8 cellular contexts compared by ENCODE assay signal in the genomic region with DNA sequence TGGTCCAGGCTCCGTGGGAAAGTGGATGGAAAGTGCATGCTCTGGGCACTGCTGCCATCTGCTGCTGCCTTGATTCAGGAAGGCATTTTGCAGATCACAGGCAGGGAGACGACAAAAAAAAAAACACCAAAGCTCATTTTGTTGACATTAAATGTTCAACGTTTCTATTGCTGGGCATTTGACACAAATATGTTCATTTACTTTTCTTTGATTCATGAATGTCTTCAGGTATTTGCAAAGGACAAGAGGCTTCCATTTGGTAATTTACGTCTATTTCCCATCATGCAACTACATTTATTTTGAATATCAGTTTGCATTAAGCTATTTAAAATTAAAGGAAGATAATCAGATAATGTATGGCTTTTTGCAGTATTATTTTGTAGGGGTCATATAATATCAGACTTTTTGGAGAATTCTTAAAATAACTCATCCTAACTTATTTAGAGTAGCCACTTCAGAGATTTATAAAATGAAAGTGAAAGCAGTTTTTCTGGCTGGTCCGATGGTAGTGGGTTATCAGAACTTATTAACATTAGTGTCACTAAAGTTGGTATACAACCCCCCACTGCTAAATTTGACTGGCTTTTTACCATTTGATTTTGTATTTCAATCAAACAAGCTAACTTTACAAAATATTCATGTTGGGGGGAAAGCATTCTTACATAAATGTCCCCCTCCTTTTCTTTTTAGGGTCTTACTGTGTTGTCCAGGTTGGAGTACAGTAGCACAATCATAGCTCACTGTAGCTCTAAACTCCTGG.
DNase-seq lines count a peak whose midpoint lies in the region; ATAC-seq, FAIRE-seq and TF ChIP-seq lines count a peak whose summit lies in the region.

No MANE protein-coding gene starts in this region.

- H3K9ac ChIP-seq in HepG2 (ENCODE audit: insufficient read depth, low read depth, low read length): peak overlapping the region; percentile 67

- peak overlapping the region; percentile 47 for H3K27ac ChIP-seq in AG04450 (ENCODE audit: low read depth, low read length)
- H3K27ac ChIP-seq in HepG2 (ENCODE audit: extremely low read length, insufficient read depth, low read length): peak overlapping the region; percentile 53

- WGBS in HepG2 (ENCODE audit: low lambda C conversion rate): 0% methylated on average over 5 of the region's 5 CpGs

- peaks cover 60% of the 10 kb centered on the region for H3K4me1 ChIP-seq in HepG2 (ENCODE audit: insufficient read depth, low read length)

- peak overlapping the region; percentile 17 for H2AFZ ChIP-seq in HepG2 (ENCODE audit: low read length)

- peak overlapping the region; percentile 63 for H3K4me3 ChIP-seq in AG04450 (ENCODE audit: low read depth, low read length)
- peak overlapping the region; percentile 70 to 81 (median 71) for H3K4me3 ChIP-seq in HepG2 (replicated peaks in 1 of 3; ENCODE audit: insufficient read depth in 1 of 3, low read depth in 2 of 3, low read length in 3 of 3)

- H3K27me3 ChIP-seq in AG04450 (ENCODE audit: control insufficient read depth, insufficient read depth, low read length) (no peaks in the 10 kb centered on the region), HepG2 (ENCODE audit: control insufficient read depth in 1 of 2, insufficient read depth in 2 of 2, low read length in 2 of 2) (no peaks in the 10 kb centered on the region; a peak in 2 of 5 replicates)

- CTCF ChIA-PET in AG04450 (lab: Charles Lee): interaction anchor here (0.5 to 3.0 kb wide), 75 partner anchors 10 to 470 kb away, joined by 3 to 112 read pairs (median 4); a partner anchor contains a TSS
- CTCF ChIA-PET in HepG2 (lab: Yijun Ruan, JAX; ENCODE audit: low intra/inter-chr PET ratio, low total read pairs): interaction anchor here (0.8 kb wide), 2 partner anchors 107 to 387 kb away, joined by 3 read pairs; no protein-coding TSS in a partner anchor

- peak overlapping the region; percentile 79 for H3K4me2 ChIP-seq in HepG2 (ENCODE audit: low read depth, low read length)

- H3K9me3 ChIP-seq in AG04450 (ENCODE audit: control insufficient read depth, insufficient read depth, low read length): no peaks in the 10 kb centered on the region; the same call in 1 of the 2 replicates
- no peaks in the 10 kb centered on the region for H3K9me3 ChIP-seq in HepG2 (ENCODE audit: low read length)

- no peaks in the 10 kb centered on the region for H3K36me3 ChIP-seq in HepG2 (replicated peaks in 1 of 2; ENCODE audit: control insufficient read depth in 1 of 2, insufficient read depth in 2 of 2, low read length in 2 of 2)

- BruUV-seq in HepG2 (replicated peaks; lab: Mats Ljungman, UMichigan): no TSS peak

- intact Hi-C loops in HepG2 (cut with micrococcal nuclease; ENCODE audit: unreplicated experiment): loop anchor here (1.0 to 10.0 kb wide), 6 partner anchors 22 to 461 kb away; a partner anchor contains a TSS

- TF ChIP-seq EP300 in HepG2 (IDR thresholded peaks at IDR 0.05; ENCODE audit: low read depth in 2 of 2, low read length in 2 of 2) (no peak), HepG2 (CRISPR knock-in tag; IDR thresholded peaks at IDR 0.05; ENCODE audit: borderline replicate concordance) (no peak)

- POLR2A ChIA-PET in AG04450 (lab: Yijun Ruan, JAX) (interaction anchor here (0.6 to 1.7 kb wide), 2 partner anchors 102 to 264 kb away, joined by 3 to 7 read pairs; a partner anchor contains a TSS), HepG2 (lab: Yijun Ruan, JAX) (interaction anchor here (1.5 kb wide), 1 partner anchor 22 kb away, joined by 6 read pairs; no protein-coding TSS in a partner anchor)

- H4K20me1 ChIP-seq in HepG2 (ENCODE audit: insufficient read depth, low read length): no peaks in the 10 kb centered on the region

- no peak for TF ChIP-seq POLR2A in HepG2 (IDR thresholded peaks at IDR 0.05; ENCODE audit: insufficient read depth in 1 of 2, low read depth in 2 of 2, low read length in 2 of 2)

- TF ChIP-seq CTCF in AG04450 (IDR thresholded peaks at IDR 0.05; ENCODE audit: low read depth, low read length) (peak; percentile 88), HepG2 (CRISPR knock-in tag; IDR thresholded peaks at IDR 0.05) (peak; percentile 93)

- DNase-seq in AG04450 (ENCODE audit: low read depth, low spot score) (peak; percentile 44), GM18507 (ENCODE audit: extremely low spot score, insufficient read length, low read depth) (no peak), NCI-H2196 treated with DMSO at 0.1 percent for 48 hours (lab: John Stamatoyannopoulos, UW; ENCODE audit: unreplicated experiment) (peak; percentile 54), dermis blood vessel endothelial cell (peak; percentile 79), HepG2 (ENCODE audit: low spot score) (peak; percentile 45)
- peak; percentile 57 for DNase-seq in activated CD4-positive, alpha-beta T cell treated with anti-CD3 and anti-CD28 coated beads for 1 hour
- DNase-seq in stimulated activated CD4-positive, alpha-beta T cell treated with anti-CD3 and anti-CD28 coated beads, Interleukin-4, amount 100 ng/mL, for 1 hour: peak; percentile 60

- in situ Hi-C loops in HepG2 (cut with HindIII; ENCODE audit: extremely low pct_ligation_motif_present, low pct_unique_long_range_greater_than_20kb): loop anchor here (5.0 to 25.0 kb wide), 3 partner anchors 386 to 701 kb away; no protein-coding TSS in a partner anchor

- ATAC-seq in HG03095 (IDR thresholded peaks at IDR 0.05; ENCODE audit: unreplicated experiment) (peak; percentile 62), HepG2 (peak; percentile 3; the same call in 2 of the 3 replicates)

- no peaks in the 10 kb centered on the region for H3K79me2 ChIP-seq in HepG2 (ENCODE audit: insufficient read depth, low read length)

- FAIRE-seq in GM18507 (lab: Jason Lieb, UNC) (peak; percentile 72), HepG2 (lab: Jason Lieb, UNC) (peak; percentile 4)

- TF ChIP-seq RAD21 in HepG2 (CRISPR knock-in tag; IDR thresholded peaks at IDR 0.05): peak; percentile 48

TF ChIP-seq in HepG2, 621 proteins besides CTCF, POLR2A, EP300 and RAD21 (continues in another document):
- peak; percentile 73 for TF ChIP-seq GATAD1 (CRISPR knock-in tag; IDR thresholded peaks at IDR 0.05)
- no peak for TF ChIP-seq GFI1 (CRISPR knock-in tag; IDR thresholded peaks at IDR 0.05; ENCODE audit: borderline replicate concordance)
- TF ChIP-seq, protein P1, sequence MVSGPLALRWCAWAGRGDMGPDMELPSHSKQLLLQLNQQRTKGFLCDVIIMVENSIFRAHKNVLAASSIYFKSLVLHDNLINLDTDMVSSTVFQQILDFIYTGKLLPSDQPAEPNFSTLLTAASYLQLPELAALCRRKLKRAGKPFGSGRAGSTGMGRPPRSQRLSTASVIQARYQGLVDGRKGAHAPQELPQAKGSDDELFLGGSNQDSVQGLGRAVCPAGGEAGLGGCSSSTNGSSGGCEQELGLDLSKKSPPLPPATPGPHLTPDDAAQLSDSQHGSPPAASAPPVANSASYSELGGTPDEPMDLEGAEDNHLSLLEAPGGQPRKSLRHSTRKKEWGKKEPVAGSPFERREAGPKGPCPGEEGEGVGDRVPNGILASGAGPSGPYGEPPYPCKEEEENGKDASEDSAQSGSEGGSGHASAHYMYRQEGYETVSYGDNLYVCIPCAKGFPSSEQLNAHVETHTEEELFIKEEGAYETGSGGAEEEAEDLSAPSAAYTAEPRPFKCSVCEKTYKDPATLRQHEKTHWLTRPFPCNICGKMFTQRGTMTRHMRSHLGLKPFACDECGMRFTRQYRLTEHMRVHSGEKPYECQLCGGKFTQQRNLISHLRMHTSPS (CRISPR knock-in tag; IDR thresholded peaks at IDR 0.05; ENCODE audit: low read depth): no peak
- no peak for TF ChIP-seq FOXJ3 (CRISPR knock-in tag; IDR thresholded peaks at IDR 0.05; ENCODE audit: borderline replicate concordance)
- TF ChIP-seq TEAD3 (CRISPR knock-in tag; optimal IDR thresholded peaks at IDR 0.05; ENCODE audit: borderline replicate concordance): peak; percentile 53
- TF ChIP-seq, protein P2, sequence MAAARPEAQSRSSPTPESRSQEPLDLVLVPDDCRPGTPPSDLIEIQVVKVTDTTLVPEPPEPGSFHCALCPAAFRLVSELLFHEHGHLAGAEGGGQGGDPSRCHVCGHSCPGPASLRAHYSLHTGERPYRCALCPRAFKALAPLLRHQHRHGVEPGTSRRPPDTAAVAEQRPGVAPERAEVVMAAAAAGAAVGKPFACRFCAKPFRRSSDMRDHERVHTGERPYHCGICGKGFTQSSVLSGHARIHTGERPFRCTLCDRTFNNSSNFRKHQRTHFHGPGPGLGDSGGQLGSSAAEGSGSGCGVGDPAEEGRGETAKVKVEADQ (CRISPR knock-in tag; IDR thresholded peaks at IDR 0.05; ENCODE audit: borderline replicate concordance): no peak
- 0 out of 2 replicates have a peak, but pooled peaks have one; percentile 15 for TF ChIP-seq KDM3A (CRISPR knock-in tag; IDR thresholded peaks at IDR 0.05; ENCODE audit: low read depth)
- TF ChIP-seq, protein P3, sequence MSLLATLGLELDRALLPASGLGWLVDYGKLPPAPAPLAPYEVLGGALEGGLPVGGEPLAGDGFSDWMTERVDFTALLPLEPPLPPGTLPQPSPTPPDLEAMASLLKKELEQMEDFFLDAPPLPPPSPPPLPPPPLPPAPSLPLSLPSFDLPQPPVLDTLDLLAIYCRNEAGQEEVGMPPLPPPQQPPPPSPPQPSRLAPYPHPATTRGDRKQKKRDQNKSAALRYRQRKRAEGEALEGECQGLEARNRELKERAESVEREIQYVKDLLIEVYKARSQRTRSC (CRISPR knock-in tag; IDR thresholded peaks at IDR 0.05; ENCODE audit: low read depth): no peak
- no peak for TF ChIP-seq ELF4 (CRISPR knock-in tag; IDR thresholded peaks at IDR 0.05; ENCODE audit: borderline replicate concordance)
- no peak for TF ChIP-seq ZNF383 (CRISPR knock-in tag; IDR thresholded peaks at IDR 0.05; ENCODE audit: borderline replicate concordance)
- TF ChIP-seq, protein P4, sequence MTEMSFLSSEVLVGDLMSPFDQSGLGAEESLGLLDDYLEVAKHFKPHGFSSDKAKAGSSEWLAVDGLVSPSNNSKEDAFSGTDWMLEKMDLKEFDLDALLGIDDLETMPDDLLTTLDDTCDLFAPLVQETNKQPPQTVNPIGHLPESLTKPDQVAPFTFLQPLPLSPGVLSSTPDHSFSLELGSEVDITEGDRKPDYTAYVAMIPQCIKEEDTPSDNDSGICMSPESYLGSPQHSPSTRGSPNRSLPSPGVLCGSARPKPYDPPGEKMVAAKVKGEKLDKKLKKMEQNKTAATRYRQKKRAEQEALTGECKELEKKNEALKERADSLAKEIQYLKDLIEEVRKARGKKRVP (CRISPR knock-in tag; IDR thresholded peaks at IDR 0.05): no peak
- no peak for TF ChIP-seq AHR (CRISPR knock-in tag; IDR thresholded peaks at IDR 0.05)
- TF ChIP-seq SNAPC2 (CRISPR knock-in tag; IDR thresholded peaks at IDR 0.05): peak; percentile 100
